10 cellular contexts compared by ENCODE assay signal in genomic region chr3:185796431-185797107, GRCh38. TPM values are rescaled to one million over a fixed set of nuclear protein-coding genes. Genes with fewer than 3 reads are reported as not detected.
DNase-seq lines count a peak whose midpoint lies in the region; ATAC-seq, FAIRE-seq and TF ChIP-seq lines count a peak whose summit lies in the region.
"Had no signal": no experiment of that assay in that cellular context is flagged by ENCODE, and none has a peak within 500 bp of the region (broad histone marks: within the 10 kb centered on the region; RNA-seq: fewer than 3 reads in every experiment).

No MANE protein-coding gene starts in this region.

- TF ChIP-seq CTCF in progenitor cell of endocrine pancreas (IDR thresholded peaks at IDR 0.05; ENCODE audit: unreplicated experiment), result no peak

- no peak for FAIRE-seq in GM12891 (lab: Jason Lieb, UNC)

- no peaks in the 10 kb centered on the region for H3K9me3 Mint-ChIP-seq in progenitor cell of endocrine pancreas (ENCODE audit: low read depth)
- H3K9me3 Mint-ChIP-seq: activated T-helper 2 cell treated with anti-CD3 and anti-CD28 coated beads, Interferon-gamma antibody, Interleukin-2, Interleukin-4, amounts not matched to agents 10 μg/mL and 5 μg/mL and 100 μg/mL, durations not matched to agents 14 hours and 24 hours and 36 hours had no signal

- H3K27ac Mint-ChIP-seq in progenitor cell of endocrine pancreas, result peak overlapping the region; percentile 92
- H3K27ac Mint-ChIP-seq: activated T-helper 2 cell treated with anti-CD3 and anti-CD28 coated beads, Interferon-gamma antibody, Interleukin-2, Interleukin-4, amounts not matched to agents 10 μg/mL and 5 μg/mL and 100 μg/mL, durations not matched to agents 14 hours and 24 hours and 36 hours had no signal

- no peak for ATAC-seq in GM18870 (IDR thresholded peaks at IDR 0.05; ENCODE audit: unreplicated experiment)

- peaks cover 8% of the 10 kb centered on the region for H3K36me3 Mint-ChIP-seq in progenitor cell of endocrine pancreas (ENCODE audit: insufficient read depth)

- H3K27ac ChIP-seq in epithelial cell of prostate, result peak overlapping the region; percentile 89
- H3K27ac ChIP-seq: heart left ventricle had no signal

- H3K4me1 Mint-ChIP-seq in progenitor cell of endocrine pancreas (ENCODE audit: low read depth), result peaks cover 36% of the 10 kb centered on the region

- DNase-seq in NCI-H1417 (lab: John Stamatoyannopoulos, UW) (peak in 2 of 3 experiments; percentile 26 to 45), NCI-H1417 treated with DMSO at 0.1 percent for 48 hours (lab: John Stamatoyannopoulos, UW) (no peak), NCI-H69 (lab: John Stamatoyannopoulos, UW) (peak; percentile 51), epithelial cell of prostate (ENCODE audit: low read depth, low spot score) (peak; percentile 96), progenitor cell of endocrine pancreas (ENCODE audit: low spot score, unreplicated experiment) (no peak), DMS 273 treated with DMSO at 0.1 percent for 48 hours (lab: John Stamatoyannopoulos, UW) (no peak), GM12891 (ENCODE audit: insufficient read length, low spot score) (no peak)
- DNase-seq: heart left ventricle had no signal

- H3K4me3 Mint-ChIP-seq in progenitor cell of endocrine pancreas (ENCODE audit: low read depth), result no peak overlapping the region

- H3K27me3 Mint-ChIP-seq in progenitor cell of endocrine pancreas, result no peaks in the 10 kb centered on the region

- TF ChIP-seq POLR2A in GM12891 (IDR thresholded peaks at IDR 0.05; ENCODE audit: low read depth, low read length), result no peak

TF ChIP-seq in GM12891, 5 proteins besides CTCF, POLR2A, EP300 and RAD21:
- TF ChIP-seq TAF1 (IDR thresholded peaks at IDR 0.05; ENCODE audit: low read depth, low read length) (no peak), SPI1 (IDR thresholded peaks at IDR 0.05; ENCODE audit: low read depth, low read length) (no peak), PAX5 (IDR thresholded peaks at IDR 0.05; ENCODE audit: insufficient read depth, low read length, severe bottlenecking) (no peak), POU2F2 (IDR thresholded peaks at IDR 0.05; ENCODE audit: low read depth, low read length) (no peak), POLR2AphosphoS5 (IDR thresholded peaks at IDR 0.05; ENCODE audit: low read depth, low read length) (no peak)

RNA-seq across cellular contexts. Expression of gene IGF2BP2, which starts 28.3 kb away (rescaled TPM):
- total RNA-seq in progenitor cell of endocrine pancreas, result 187 and 190 TPM in 2 replicates
- polyA plus RNA-seq in GM12891 (2012; ENCODE audit: low read depth, missing spikeins), result 0.06 TPM

Comparison
In these comparisons a context has a peak if more than half of its experiments do, and no peak if none do; other contexts are left out.
1. DNase-seq: peak in NCI-H1417 (2 of 3), NCI-H69 (single experiment) and epithelial cell of prostate (single experiment); none in NCI-H1417 treated with DMSO at 0.1 percent for 48 hours (single experiment), progenitor cell of endocrine pancreas (single experiment), DMS 273 treated with DMSO at 0.1 percent for 48 hours (single experiment) and GM12891 (single experiment).